In the genomic region with DNA sequence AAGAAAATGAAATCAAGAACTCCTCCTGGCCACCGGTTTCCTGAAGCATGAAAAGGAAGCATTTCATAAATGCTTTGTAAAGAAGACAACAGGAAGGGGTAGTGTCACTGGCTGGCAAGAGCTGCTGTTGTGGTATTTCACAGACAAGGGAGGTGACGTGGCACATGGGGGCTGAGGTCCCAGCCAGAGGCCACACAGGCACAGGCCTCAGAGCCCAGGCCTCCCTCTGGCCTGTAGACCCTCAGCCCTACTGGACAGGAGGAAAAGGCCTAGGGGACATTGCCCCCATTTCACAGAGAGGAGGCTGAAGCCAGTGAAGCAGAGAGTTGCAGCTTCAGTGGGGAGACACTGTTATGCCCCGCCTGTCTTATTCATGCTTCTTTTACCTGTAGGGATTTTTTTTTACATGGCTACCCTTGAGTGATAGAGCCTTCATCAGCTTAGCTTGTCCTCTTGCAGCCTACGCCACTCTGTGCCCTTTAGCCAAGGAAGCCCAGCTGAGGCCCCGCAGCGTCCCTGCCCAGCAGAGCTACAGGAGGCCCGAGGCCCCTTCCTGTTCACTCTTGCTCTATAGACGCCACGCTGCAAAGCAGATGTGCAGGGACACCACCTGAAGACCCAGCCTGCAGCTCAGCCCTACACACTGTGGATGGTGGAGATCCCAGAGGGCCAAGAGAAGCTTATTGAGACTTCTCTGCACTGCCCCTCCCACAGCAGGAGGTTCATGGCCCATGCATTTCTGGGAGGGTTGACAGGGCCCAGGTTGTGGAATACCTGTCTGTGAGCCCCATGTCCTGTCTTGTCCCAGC, we compare ENCODE assay signal across 8 cellular contexts. TPM values are rescaled to one million over a fixed set of nuclear protein-coding genes. Genes with fewer than 3 reads are reported as not detected.
A peak's percentile ranks its signal among the peaks of the same experiment; 100 is the strongest.
DNase-seq lines count a peak whose midpoint lies in the region; ATAC-seq and TF ChIP-seq lines count a peak whose summit lies in the region.

No MANE protein-coding gene starts in this region.

- in situ Hi-C loops in GM18951 (cut with MboI; ENCODE audit: low sequenced_read_pairs, unreplicated experiment) = no loop called here

- H3K4me1 Mint-ChIP-seq in naive B cell = peaks cover 84 to 94% (median 92%) of the 10 kb centered on the region in 3 donors

- H3K27me3 ChIP-seq in foreskin keratinocyte = no peaks in the 10 kb centered on the region

- peak overlapping the region; percentile 9 to 83 for H3K27ac ChIP-seq in coronary artery
- no peak overlapping the region for H3K27ac ChIP-seq in foreskin keratinocyte

- ATAC-seq in HG03135 (IDR thresholded peaks at IDR 0.05; ENCODE audit: unreplicated experiment) = peak; percentile 48
- peak; percentile 88 for ATAC-seq in naive B cell (ENCODE audit: low read depth in 2 of 2)
- ATAC-seq in foreskin keratinocyte = no peak

- H3K4me3 ChIP-seq in coronary artery = no peak overlapping the region

- H3K4me3 Mint-ChIP-seq in naive B cell = peak overlapping the region; percentile 68 to 88 (median 84)

- no peaks in the 10 kb centered on the region for H3K27me3 Mint-ChIP-seq in naive B cell

- peak overlapping the region; percentile 99 to 100 (median 99) for H3K27ac Mint-ChIP-seq in naive B cell

- no peaks in the 10 kb centered on the region for H3K9me3 Mint-ChIP-seq in naive B cell

- TF ChIP-seq CTCF in coronary artery (IDR thresholded peaks at IDR 0.05) (no peak), foreskin keratinocyte (conservative IDR thresholded peaks at IDR 0.05) (no peak)

- H3K4me1 ChIP-seq in foreskin keratinocyte = peaks cover 15% of the 10 kb centered on the region

- peaks cover 12 to 24% of the 10 kb centered on the region in 2 donors for H3K36me3 Mint-ChIP-seq in naive B cell

- peak; percentile 51 for TF ChIP-seq POLR2A in GM18951 (IDR thresholded peaks at IDR 0.05; ENCODE audit: extremely low read depth, insufficient read depth, insufficient read length)

- DNase-seq in T-helper 22 cell (ENCODE audit: low read depth) (peak; percentile 61), coronary artery (ENCODE audit: low spot score) (no peak), naive B cell (peak; percentile 75), islet precursor cell (no peak), NCI-H524 (lab: John Stamatoyannopoulos, UW) (no peak), foreskin keratinocyte (no peak)

RNA-seq across cellular contexts. Expression of a gene that starts 33.8 kb away (rescaled TPM):
- polyA plus RNA-seq in naive B cell (ENCODE audit: low read depth in 6 of 6) (100 to 1,000 TPM; 228 to 332 (median 296) TPM), foreskin keratinocyte (18.0 and 22.7 TPM in 2 replicates)
- total RNA-seq in foreskin keratinocyte = 24.0 and 31.5 TPM in 2 replicates

Comparison
In these comparisons a context has a peak if more than half of its experiments do, and no peak if none do; other contexts are left out.
1. DNase-seq: peak in T-helper 22 cell (single experiment) and naive B cell (single experiment); none in coronary artery (single experiment), islet precursor cell (single experiment), NCI-H524 (0 of 2) and foreskin keratinocyte (0 of 2).